ENCODE assay signal across 10 cellular contexts in the genomic region with DNA sequence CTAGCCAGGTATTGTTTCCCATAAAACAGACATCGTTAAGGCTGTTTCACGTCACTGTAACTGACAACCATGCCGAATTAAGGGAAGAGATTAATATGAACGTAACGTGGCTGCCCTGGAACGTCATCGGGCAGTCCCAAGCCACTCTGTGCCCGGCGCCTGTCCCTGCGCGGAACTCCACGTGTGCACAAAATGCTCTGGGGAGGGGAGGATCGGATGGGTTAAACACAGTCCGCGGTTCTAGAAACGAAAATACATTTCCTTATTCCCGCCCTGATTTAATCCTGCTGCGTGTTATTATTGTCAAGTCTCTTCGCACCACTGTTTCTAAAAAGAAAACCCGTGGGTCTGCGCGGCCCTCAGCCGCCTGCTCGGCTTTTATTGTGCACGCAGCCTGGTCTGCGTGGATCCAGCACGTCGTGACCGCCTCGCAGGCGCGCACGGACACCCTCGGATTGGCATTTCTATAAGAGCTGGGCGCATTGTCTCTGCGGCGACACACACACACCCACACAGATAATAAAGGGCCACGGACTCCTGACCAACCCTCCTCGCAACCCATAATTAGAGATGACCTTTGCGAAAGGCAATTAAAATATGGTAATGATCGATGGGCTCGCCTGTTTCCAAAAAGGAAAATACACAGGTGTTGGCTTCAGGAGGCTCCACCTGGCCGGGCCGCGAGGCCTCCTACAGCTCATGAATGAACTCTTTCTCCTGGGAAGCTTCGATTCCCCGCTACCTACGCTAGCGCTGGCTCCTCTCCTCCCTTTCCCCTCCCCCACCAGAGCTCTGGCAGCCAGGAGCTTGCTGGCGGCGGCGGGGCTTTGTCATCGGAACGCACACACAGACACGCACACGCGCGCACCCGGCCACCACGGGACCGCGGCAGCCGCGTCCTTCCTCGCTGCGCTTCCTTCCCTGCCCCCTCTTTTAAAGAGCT.
DNase-seq lines count a peak whose midpoint lies in the region; ATAC-seq, FAIRE-seq and TF ChIP-seq lines count a peak whose summit lies in the region.
"Had no signal": no experiment of that assay in that cellular context is flagged by ENCODE, and none has a peak within 500 bp of the region (broad histone marks: within the 10 kb centered on the region; RNA-seq: fewer than 3 reads in every experiment).

No MANE protein-coding gene starts in this region.

- FAIRE-seq in GM12892 (lab: Jason Lieb, UNC), result peak; percentile 42
- no peak for FAIRE-seq in pancreas (lab: Jason Lieb, UNC)
- FAIRE-seq: islet of Langerhans had no signal

- TF ChIP-seq POLR2A in GM12892 (IDR thresholded peaks at IDR 0.05; ENCODE audit: low read depth, low read length) (no peak), Peyer's patch (IDR thresholded peaks at IDR 0.05) (no peak)

- H3K9ac ChIP-seq in fibroblast of lung (ENCODE audit: insufficient read depth, low read length), result no peak overlapping the region
- H3K9ac ChIP-seq: KMS-11 had no signal

- TF ChIP-seq CTCF in Peyer's patch (IDR thresholded peaks at IDR 0.05) (no peak), fibroblast of lung (conservative IDR thresholded peaks at IDR 0.05 in 1 of 2, IDR thresholded peaks at IDR 0.05 in 1 of 2; ENCODE audit: low read depth in 1 of 2, low read length in 2 of 2) (no peak), pancreas (IDR thresholded peaks at IDR 0.05) (no peak), omental fat pad (IDR thresholded peaks at IDR 0.05) (no peak), GM13976 (IDR thresholded peaks at IDR 0.05; ENCODE audit: borderline replicate concordance, control extremely low read depth, extremely low read depth, insufficient read depth, missing control alignments) (no peak)

- ATAC-seq in pancreas (peak; percentile 5 to 47 (median 26)), omental fat pad (ENCODE audit: low FRiP score) (no peak)

- no peak for DNase-seq in GM12892 (ENCODE audit: insufficient read length)
- DNase-seq in Peyer's patch, result peak in 1 of 3 donors; percentile 49
- DNase-seq in fibroblast of lung (ENCODE audit: low read depth in 2 of 2), result no peak
- DNase-seq in pancreas, result peak in 4 of 6 donors; percentile 35 to 68 (median 51)
- no peak for DNase-seq in omental fat pad (ENCODE audit: low spot score)
- DNase-seq in GM13976 (ENCODE audit: low spot score), result no peak
- no peak for DNase-seq in D341Med (ENCODE audit: low spot score)
- DNase-seq in NCI-H345 treated with DMSO at 0.1 percent for 48 hours (lab: John Stamatoyannopoulos, UW; ENCODE audit: unreplicated experiment), result no peak

- 24 to 52% methylated on average over 62 to 66 of the region's 66 CpGs for WGBS in pancreas, 2 donors

- intact Hi-C loops in pancreas (cut with DNase I), result no loop called here

- H3K27ac ChIP-seq in Peyer's patch (peak overlapping the region in 2 of 4 donors; percentile 28 to 91), fibroblast of lung (ENCODE audit: insufficient read depth, low read length) (no peak overlapping the region), pancreas (no peak overlapping the region)
- H3K27ac ChIP-seq: KMS-11 had no signal

- H3K36me3 ChIP-seq in Peyer's patch (no peaks in the 10 kb centered on the region), fibroblast of lung (ENCODE audit: control insufficient read depth, insufficient read depth, low read length) (no peaks in the 10 kb centered on the region), pancreas (no peaks in the 10 kb centered on the region)

- H3K4me1 ChIP-seq in Peyer's patch, result peaks cover 0 to 24% (median 0%) of the 10 kb centered on the region in 4 donors
- H3K4me1 ChIP-seq in fibroblast of lung (ENCODE audit: control insufficient read depth, extremely low read depth, insufficient read depth, low read length), result peaks cover 7% of the 10 kb centered on the region
- H3K4me1 ChIP-seq in pancreas, result no peaks in the 10 kb centered on the region

- H3K27me3 ChIP-seq in Peyer's patch, result no peaks in the 10 kb centered on the region
- H3K27me3 ChIP-seq in fibroblast of lung (ENCODE audit: control insufficient read depth, insufficient read depth, low read length), result no peaks in the 10 kb centered on the region
- peaks cover 0 to 16% (median 1%) of the 10 kb centered on the region in 4 donors for H3K27me3 ChIP-seq in pancreas

- H3K79me2 ChIP-seq in fibroblast of lung (ENCODE audit: control insufficient read depth, insufficient read depth, low read length), result no peaks in the 10 kb centered on the region

- in situ Hi-C loops in GM13976 (cut with MboI; ENCODE audit: low sequenced_read_pairs, unreplicated experiment), result loop anchor here (10.0 kb wide), 1 partner anchor 63 kb away; no protein-coding TSS in a partner anchor

- no peaks in the 10 kb centered on the region for H3K9me3 ChIP-seq in Peyer's patch
- H3K9me3 ChIP-seq in fibroblast of lung (ENCODE audit: control insufficient read depth, insufficient read depth, low read depth, low read length), result no peaks in the 10 kb centered on the region
- H3K9me3 ChIP-seq in pancreas, result no peaks in the 10 kb centered on the region

- H2AFZ ChIP-seq in fibroblast of lung (ENCODE audit: low read length), result peak overlapping the region; percentile 41

- peak overlapping the region; percentile 27 to 43 (median 42) for H3K4me3 ChIP-seq in Peyer's patch
- peak overlapping the region; percentile 2 to 42 (median 36) for H3K4me3 ChIP-seq in fibroblast of lung (replicated peaks in 1 of 4; ENCODE audit: control extremely low read depth in 1 of 4, insufficient read depth in 1 of 4, low read depth in 3 of 4, low read length in 4 of 4)
- peak overlapping the region in 2 of 4 donors; percentile 11 to 30 for H3K4me3 ChIP-seq in pancreas

- peak overlapping the region; percentile 69 for H3K4me2 ChIP-seq in fibroblast of lung (ENCODE audit: extremely low read depth, insufficient read depth, low read length)
- H3K4me2 ChIP-seq: KMS-11 had no signal

- H4K20me1 ChIP-seq in fibroblast of lung (ENCODE audit: control insufficient read depth, extremely low read depth, insufficient read depth, low read length), result no peaks in the 10 kb centered on the region

Comparison
In these comparisons a context has a peak if more than half of its experiments do, and no peak if none do; other contexts are left out.
1. DNase-seq: peak in pancreas (4 of 6); none in GM12892 (single experiment), fibroblast of lung (0 of 2), omental fat pad (single experiment), GM13976 (single experiment), D341Med (single experiment) and NCI-H345 treated with DMSO at 0.1 percent for 48 hours (single experiment).